In genomic region chr10:63866075-63866746, GRCh38 we compare ENCODE assay signal across 8 cellular contexts.
DNase-seq lines count a peak whose midpoint lies in the region; ATAC-seq and TF ChIP-seq lines count a peak whose summit lies in the region.

No MANE protein-coding gene starts in this region.

- no peak overlapping the region for H3K27ac Mint-ChIP-seq in stimulated activated effector memory CD8-positive, alpha-beta T cell treated with anti-CD3 and anti-CD28 coated beads, Interleukin-12 subunit alpha, Interleukin-12 subunit beta, amount 100 ng/mL, for 72 hours

- H3K9me3 Mint-ChIP-seq in stimulated activated effector memory CD8-positive, alpha-beta T cell treated with anti-CD3 and anti-CD28 coated beads, Interleukin-12 subunit alpha, Interleukin-12 subunit beta, amount 100 ng/mL, for 72 hours, result no peaks in the 10 kb centered on the region

- H3K4me3 ChIP-seq in BJ (ENCODE audit: low read depth, low read length), result no peak overlapping the region

- POLR2A ChIA-PET in BJ (lab: Charles Lee), result no interaction called here

- ATAC-seq in GM18517 (IDR thresholded peaks at IDR 0.05; ENCODE audit: unreplicated experiment), result peak; percentile 79
- ATAC-seq in HG02943 (IDR thresholded peaks at IDR 0.05; ENCODE audit: low read depth, unreplicated experiment), result peak; percentile 89
- peak; percentile 67 for ATAC-seq in stimulated activated effector memory CD8-positive, alpha-beta T cell treated with anti-CD3 and anti-CD28 coated beads, Interleukin-12 subunit alpha, Interleukin-12 subunit beta, amount 100 ng/mL, for 72 hours

- H3K36me3 ChIP-seq in BJ (ENCODE audit: control insufficient read depth, insufficient read depth, low read length), result no peaks in the 10 kb centered on the region

- CTCF ChIA-PET in BJ (lab: Yijun Ruan, JAX), result interaction anchor here (0.7 to 2.3 kb wide), 25 partner anchors 9 to 176 kb away, joined by 3 to 12 read pairs (median 4); no protein-coding TSS in a partner anchor

- peak; percentile 89 for TF ChIP-seq CTCF in BJ (IDR thresholded peaks at IDR 0.05; ENCODE audit: insufficient read depth, low read depth, low read length)

- DNase-seq in BJ (ENCODE audit: low read depth) (no peak), NCI-H1694 treated with DMSO at 0.1 percent for 48 hours (lab: John Stamatoyannopoulos, UW) (peak; percentile 65), dermis microvascular lymphatic vessel endothelial cell (ENCODE audit: low read depth in 2 of 2) (peak; percentile 14 to 49), lung microvascular endothelial cell (ENCODE audit: low read depth in 2 of 2) (peak; percentile 44 to 56)
- DNase-seq in activated CD4-positive, alpha-beta T cell treated with anti-CD3 and anti-CD28 coated beads for 1 hour, result peak; percentile 17
- DNase-seq in stimulated activated effector memory CD8-positive, alpha-beta T cell treated with anti-CD3 and anti-CD28 coated beads, Interleukin-12 subunit alpha, Interleukin-12 subunit beta, amount 100 ng/mL, for 72 hours (ENCODE audit: low spot score in 2 of 2), result peak; percentile 12 to 70

- no peaks in the 10 kb centered on the region for H3K36me3 Mint-ChIP-seq in stimulated activated effector memory CD8-positive, alpha-beta T cell treated with anti-CD3 and anti-CD28 coated beads, Interleukin-12 subunit alpha, Interleukin-12 subunit beta, amount 100 ng/mL, for 72 hours

- H3K4me3 Mint-ChIP-seq in stimulated activated effector memory CD8-positive, alpha-beta T cell treated with anti-CD3 and anti-CD28 coated beads, Interleukin-12 subunit alpha, Interleukin-12 subunit beta, amount 100 ng/mL, for 72 hours, result no peak overlapping the region

- H3K27me3 ChIP-seq in BJ (ENCODE audit: control insufficient read depth, insufficient read depth, low read length), result 0 out of 2 replicates have a peak, but pooled peaks cover 1% of the 10 kb centered on the region

- H3K4me1 Mint-ChIP-seq in stimulated activated effector memory CD8-positive, alpha-beta T cell treated with anti-CD3 and anti-CD28 coated beads, Interleukin-12 subunit alpha, Interleukin-12 subunit beta, amount 100 ng/mL, for 72 hours, result peaks cover 11% of the 10 kb centered on the region
